8 cellular contexts compared by ENCODE assay signal in genomic region chrX:153946910-153947769, GRCh38. TPM values are rescaled to one million over a fixed set of nuclear protein-coding genes. Genes with fewer than 3 reads are reported as not detected.
A peak's percentile ranks its signal among the peaks of the same experiment; 100 is the strongest.
DNase-seq lines count a peak whose midpoint lies in the region; ATAC-seq and TF ChIP-seq lines count a peak whose summit lies in the region.

No MANE protein-coding gene starts in this region.

- H3K36me3 Mint-ChIP-seq in activated CD4-positive, alpha-beta T cell treated with anti-CD3 and anti-CD28 coated beads for 36 hours (ENCODE audit: low read depth), result peaks cover 25% of the 10 kb centered on the region

- H3K4me3 Mint-ChIP-seq in activated CD4-positive, alpha-beta T cell treated with anti-CD3 and anti-CD28 coated beads for 36 hours, result no peak overlapping the region

- H3K27me3 Mint-ChIP-seq in activated CD4-positive, alpha-beta T cell treated with anti-CD3 and anti-CD28 coated beads for 36 hours, result no peaks in the 10 kb centered on the region

- H3K9me3 Mint-ChIP-seq in activated CD4-positive, alpha-beta T cell treated with anti-CD3 and anti-CD28 coated beads for 36 hours (ENCODE audit: low read depth), result no peaks in the 10 kb centered on the region

- intact Hi-C loops in activated CD4-positive, alpha-beta T cell treated with anti-CD3 and anti-CD28 coated beads for 36 hours (cut with DNase I, micrococcal nuclease), result loop anchor here (1.0 to 5.0 kb wide), 5 partner anchors 12 to 185 kb away; partner anchors contain the start of genes PLXNB3 (in 2 of the 2) and NAA10 (in 1 of the 2)

- H3K4me1 Mint-ChIP-seq in activated CD4-positive, alpha-beta T cell treated with anti-CD3 and anti-CD28 coated beads for 36 hours, result peaks cover 14% of the 10 kb centered on the region

- H3K27ac ChIP-seq in cingulate gyrus (ENCODE audit: low read depth, low read length), result peak overlapping the region; percentile 19

- DNase-seq in AG04449 (ENCODE audit: low read depth, low spot score) (no peak), NCI-H510A treated with DMSO at 0.1 percent for 48 hours (lab: John Stamatoyannopoulos, UW) (peak; percentile 59), left lobe of liver (ENCODE audit: low spot score) (peak; percentile 72)
- DNase-seq in activated CD4-positive, alpha-beta T cell treated with anti-CD3 and anti-CD28 coated beads for 36 hours, result peak; percentile 89
- peak; percentile 57 for DNase-seq in stimulated activated CD8-positive, alpha-beta memory T cell treated with anti-CD3 and anti-CD28 coated beads, Interleukin-12 subunit alpha, Interleukin-12 subunit beta, amount 100 ng/mL, for 1 hour (ENCODE audit: low read depth)

- H3K4me3 ChIP-seq in AG04449 (ENCODE audit: low read depth, low read length), result no peak overlapping the region

- CTCF ChIA-PET in AG04449 (lab: Yijun Ruan, JAX), result interaction anchor here (0.7 to 10.9 kb wide), 29 partner anchors 9 to 1005 kb away, joined by 3 to 230 read pairs (median 4); partner anchors contain the start of genes ARHGAP4, HCFC1, IDH3G and NAA10
- CTCF ChIA-PET in activated CD4-positive, alpha-beta T cell treated with anti-CD3 and anti-CD28 coated beads for 36 hours (lab: Charles Lee), result interaction anchor here (0.7 to 2.4 kb wide), 9 partner anchors 9 to 27 kb away, joined by 3 to 19 read pairs (median 6); partner anchors contain the start of gene NAA10

- peak overlapping the region; percentile 87 for H3K27ac Mint-ChIP-seq in activated CD4-positive, alpha-beta T cell treated with anti-CD3 and anti-CD28 coated beads for 36 hours

- POLR2A ChIA-PET in AG04449 (lab: Yijun Ruan, JAX), result interaction anchor here (0.9 to 1.0 kb wide), 2 partner anchors 181 to 422 kb away, joined by 3 to 5 read pairs; no protein-coding TSS in a partner anchor
- POLR2A ChIA-PET in activated CD4-positive, alpha-beta T cell treated with anti-CD3 and anti-CD28 coated beads for 36 hours (lab: Charles Lee), result interaction anchor here (0.6 to 1.0 kb wide), 3 partner anchors 11 to 22 kb away, joined by 3 read pairs; no protein-coding TSS in a partner anchor

- peak; percentile 79 for TF ChIP-seq CTCF in AG04449 (IDR thresholded peaks at IDR 0.05; ENCODE audit: insufficient read depth, low read length, missing control alignments)

- ATAC-seq in GM18867 (IDR thresholded peaks at IDR 0.05; ENCODE audit: unreplicated experiment) (peak; percentile 75), HG03520 (IDR thresholded peaks at IDR 0.05; ENCODE audit: unreplicated experiment) (peak; percentile 83), left lobe of liver (peak; percentile 91)
- peak; percentile 87 for ATAC-seq in activated CD4-positive, alpha-beta T cell treated with anti-CD3 and anti-CD28 coated beads for 36 hours

RNA-seq across cellular contexts. Expression of gene RENBP, which starts 2.7 kb away (rescaled TPM):
- total RNA-seq in activated CD4-positive, alpha-beta T cell treated with anti-CD3 and anti-CD28 coated beads for 36 hours, result 1 to 10 TPM; 6.0 to 8.1 TPM
- total RNA-seq in left lobe of liver, result 5.5 TPM

RNA-seq across cellular contexts. Expression of gene NAA10, which starts 12.3 kb away (rescaled TPM):
- total RNA-seq in activated CD4-positive, alpha-beta T cell treated with anti-CD3 and anti-CD28 coated beads for 36 hours, result 100 to 1,000 TPM; 108 to 115 TPM
- total RNA-seq in left lobe of liver, result 38.0 TPM

RNA-seq across cellular contexts. Expression of gene ARHGAP4, which starts 21.1 kb away (rescaled TPM):
- 100 to 1,000 TPM; 130 to 135 TPM for total RNA-seq in activated CD4-positive, alpha-beta T cell treated with anti-CD3 and anti-CD28 coated beads for 36 hours
- total RNA-seq in left lobe of liver, result 8.1 TPM

RNA-seq across cellular contexts. Expression of gene HCFC1, which starts 24.5 kb away (rescaled TPM):
- 100 to 1,000 TPM in 1 of 2 experiments, 10 to 100 TPM in 1; 99.5 to 147 TPM for total RNA-seq in activated CD4-positive, alpha-beta T cell treated with anti-CD3 and anti-CD28 coated beads for 36 hours
- 17.2 TPM for total RNA-seq in left lobe of liver

RNA-seq across cellular contexts. Expression of gene TMEM187, which starts 25.4 kb away (rescaled TPM):
- 1 to 10 TPM; 4.4 to 5.4 TPM for total RNA-seq in activated CD4-positive, alpha-beta T cell treated with anti-CD3 and anti-CD28 coated beads for 36 hours
- 11.6 TPM for total RNA-seq in left lobe of liver

Comparison
In these comparisons a context has a peak if more than half of its experiments do, and no peak if none do; other contexts are left out.
1. RNA of gene ARHGAP4, which starts 21.1 kb away (total RNA-seq): 130 to 135 TPM in activated CD4-positive, alpha-beta T cell treated with anti-CD3 and anti-CD28 coated beads for 36 hours; 8.1 TPM in left lobe of liver (single experiment); every median in the first group is over 10 times any median in the second.
2. Peak in every context shown above with its lines, with median percentiles within 50 percentile points of each other: ATAC-seq.